Comparison of ENCODE assay signal across 24 cellular contexts in genomic region chr1:181748013-181748412, GRCh38.
"Had no signal": no experiment of that assay in that cellular context is flagged by ENCODE, and none has a peak within 500 bp of the region (broad histone marks: within the 10 kb centered on the region; RNA-seq: fewer than 3 reads in every experiment).

No MANE protein-coding gene starts in this region.

- H3K9me3 ChIP-seq: colonic mucosa, esophagus muscularis mucosa, esophagus squamous epithelium, gastrocnemius medialis, gastroesophageal sphincter, heart left ventricle, heart right ventricle had no signal

- H3K27ac Mint-ChIP-seq: dendritic cell treated with granulocyte-macrophage colony-stimulating factor and Interleukin-4, amounts not matched to agents 40 ng/mL and 50 ng/mL, for 4 days; effector memory CD8-positive, alpha-beta T cell; endodermal cell had no signal

- H3K27me3 Mint-ChIP-seq: dendritic cell treated with granulocyte-macrophage colony-stimulating factor and Interleukin-4, amounts not matched to agents 40 ng/mL and 50 ng/mL, for 4 days had no signal

- H3K27me3 ChIP-seq: colonic mucosa, dorsolateral prefrontal cortex, esophagus muscularis mucosa, esophagus squamous epithelium, gastrocnemius medialis, gastroesophageal sphincter, heart right ventricle had no signal

- H3K4me3 Mint-ChIP-seq: dendritic cell treated with granulocyte-macrophage colony-stimulating factor and Interleukin-4, amounts not matched to agents 40 ng/mL and 50 ng/mL, for 4 days; effector memory CD8-positive, alpha-beta T cell; endodermal cell had no signal

- H3K4me3 ChIP-seq: colonic mucosa, coronary artery, dorsolateral prefrontal cortex, esophagus muscularis mucosa, esophagus squamous epithelium, gastrocnemius medialis, gastroesophageal sphincter, heart left ventricle, heart right ventricle had no signal

- DNase-seq: colonic mucosa; cortex of kidney; dermis blood vessel endothelial cell; dorsolateral prefrontal cortex; effector CD4-positive, alpha-beta T cell; effector CD8-positive, alpha-beta T cell; effector memory CD4-positive, alpha-beta T cell; effector memory CD8-positive, alpha-beta T cell; endodermal cell; erythroblast; esophagus squamous epithelium; foreskin fibroblast; foreskin keratinocyte; foreskin melanocyte; gastrocnemius medialis; glutamatergic neuron; head of caudate nucleus; heart left ventricle; heart right ventricle had no signal

- H3K36me3 ChIP-seq: colonic mucosa, esophagus muscularis mucosa, esophagus squamous epithelium, gastrocnemius medialis, gastroesophageal sphincter, heart left ventricle, heart right ventricle had no signal

- H3K9me3 Mint-ChIP-seq: dendritic cell treated with granulocyte-macrophage colony-stimulating factor and Interleukin-4, amounts not matched to agents 40 ng/mL and 50 ng/mL, for 4 days; endodermal cell had no signal

- H3K27ac ChIP-seq: colonic mucosa, coronary artery, dorsolateral prefrontal cortex, epithelial cell of prostate, esophagus muscularis mucosa, esophagus squamous epithelium, foreskin keratinocyte, gastrocnemius medialis, gastroesophageal sphincter, heart left ventricle, heart right ventricle had no signal

- H3K4me1 Mint-ChIP-seq: endodermal cell had no signal
